In the genomic region with DNA sequence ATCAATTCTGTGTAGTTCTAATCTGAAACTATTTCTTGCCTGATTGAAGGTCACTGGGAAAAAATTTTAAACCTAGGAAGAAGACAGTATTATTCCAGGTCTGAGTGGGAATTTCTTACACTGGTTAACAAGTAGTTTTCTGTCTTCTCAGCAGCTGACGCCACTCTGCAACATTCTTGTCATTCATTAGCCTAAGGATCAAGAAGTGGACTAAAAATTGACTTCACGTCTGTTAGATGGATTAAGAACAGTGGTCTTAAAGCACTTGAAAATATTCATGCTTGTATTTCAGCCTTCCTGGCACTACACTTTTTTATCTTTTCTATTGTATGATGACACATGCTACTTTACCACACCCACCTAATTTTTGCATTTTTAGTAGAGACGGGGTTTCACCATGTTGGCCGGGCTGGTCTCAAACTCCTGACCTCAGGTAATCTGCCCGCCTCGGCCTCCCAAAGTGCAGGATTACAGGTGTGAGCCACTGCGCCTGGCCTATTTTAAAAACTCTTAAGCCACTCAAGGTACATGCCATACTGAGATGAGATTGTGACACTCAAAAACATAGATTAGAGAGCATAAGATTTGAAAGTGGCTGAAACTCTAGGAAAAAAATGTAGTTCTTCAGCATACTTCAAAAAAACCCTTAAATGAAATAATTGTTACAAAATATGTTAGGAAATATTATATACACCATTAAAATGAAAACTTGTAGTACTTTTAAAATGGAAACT, we compare ENCODE assay signal across 13 cellular contexts. TPM values are rescaled to one million over a fixed set of nuclear protein-coding genes. Genes with fewer than 3 reads are reported as not detected.
DNase-seq lines count a peak whose midpoint lies in the region; ATAC-seq and TF ChIP-seq lines count a peak whose summit lies in the region.
"Had no signal": no experiment of that assay in that cellular context is flagged by ENCODE, and none has a peak within 500 bp of the region (broad histone marks: within the 10 kb centered on the region; RNA-seq: fewer than 3 reads in every experiment).

No MANE protein-coding gene starts in this region.

- POLR2A ChIA-PET in WTC11 (lab: Charles Lee) = interaction anchor here (2.1 kb wide), 1 partner anchor 8 kb away, joined by 12 read pairs; a partner anchor contains a TSS

- in situ Hi-C loops in ACHN (cut with HindIII; ENCODE audit: low pct_ligation_motif_present, low pct_unique_long_range_greater_than_20kb, low sequenced_read_pairs) = no loop called here

- H3K27me3 ChIP-seq in hepatocyte = no peaks in the 10 kb centered on the region
- H3K27me3 ChIP-seq: gastroesophageal sphincter, MG63 had no signal

- intact Hi-C loops in activated naive CD4-positive, alpha-beta T cell treated with anti-CD3 and anti-CD28 coated beads for 36 hours (cut with micrococcal nuclease) = loop anchor here (1.0 kb wide), 1 partner anchor 9 kb away; a partner anchor contains a TSS

- H2AFZ ChIP-seq in hepatocyte = no peak overlapping the region
- H2AFZ ChIP-seq: PC-9 had no signal

- no peaks in the 10 kb centered on the region for H3K9me3 Mint-ChIP-seq in activated naive CD4-positive, alpha-beta T cell treated with anti-CD3 and anti-CD28 coated beads for 36 hours
- no peaks in the 10 kb centered on the region for H3K9me3 Mint-ChIP-seq in activated naive CD4-positive, alpha-beta T cell treated with anti-CD3 and anti-CD28 coated beads, Interleukin-2, amount 10 ng/mL, durations not matched to agents 7 days and 5 days
- H3K9me3 Mint-ChIP-seq in WTC11 = no peaks in the 10 kb centered on the region
- H3K9me3 Mint-ChIP-seq in stimulated activated naive B cell treated with anti-CD40 and anti-IgM and Interleukin-4, amounts not matched to agents 10 μg/mL and 1 μg/mL and 100 μg/mL, for 72 hours = no peaks in the 10 kb centered on the region

- H3K79me2 ChIP-seq in hepatocyte = peaks cover 100% of the 10 kb centered on the region

- 63% methylated on average over 7 of the region's 7 CpGs for WGBS in hepatocyte (ENCODE audit: low lambda C conversion rate, missing lambda C conversion rate)

- peaks cover 89% of the 10 kb centered on the region for H3K4me1 Mint-ChIP-seq in activated naive CD4-positive, alpha-beta T cell treated with anti-CD3 and anti-CD28 coated beads for 36 hours (ENCODE audit: low read depth)
- peaks cover 87% of the 10 kb centered on the region for H3K4me1 Mint-ChIP-seq in activated naive CD4-positive, alpha-beta T cell treated with anti-CD3 and anti-CD28 coated beads, Interleukin-2, amount 10 ng/mL, durations not matched to agents 7 days and 5 days
- H3K4me1 Mint-ChIP-seq in WTC11 = peaks cover 78% of the 10 kb centered on the region
- peaks cover 46 to 79% of the 10 kb centered on the region in 2 donors for H3K4me1 Mint-ChIP-seq in stimulated activated naive B cell treated with anti-CD40 and anti-IgM and Interleukin-4, amounts not matched to agents 10 μg/mL and 1 μg/mL and 100 μg/mL, for 72 hours

- H3K36me3 Mint-ChIP-seq in activated naive CD4-positive, alpha-beta T cell treated with anti-CD3 and anti-CD28 coated beads for 36 hours (ENCODE audit: low read depth) = peaks cover 16% of the 10 kb centered on the region
- H3K36me3 Mint-ChIP-seq in activated naive CD4-positive, alpha-beta T cell treated with anti-CD3 and anti-CD28 coated beads, Interleukin-2, amount 10 ng/mL, durations not matched to agents 7 days and 5 days = peaks cover 18% of the 10 kb centered on the region
- peaks cover 8% of the 10 kb centered on the region; the same call in 1 of the 2 replicates for H3K36me3 Mint-ChIP-seq in WTC11
- peaks cover 12 to 22% of the 10 kb centered on the region in 2 donors for H3K36me3 Mint-ChIP-seq in stimulated activated naive B cell treated with anti-CD40 and anti-IgM and Interleukin-4, amounts not matched to agents 10 μg/mL and 1 μg/mL and 100 μg/mL, for 72 hours

- H3K4me1 ChIP-seq in hepatocyte (ENCODE audit: insufficient read depth) = peaks cover 43% of the 10 kb centered on the region

- H3K4me3 ChIP-seq in hepatocyte (no peak overlapping the region), coronary artery (no peak overlapping the region)
- H3K4me3 ChIP-seq: gastroesophageal sphincter, MG63, PC-9 had no signal

- H3K4me3 Mint-ChIP-seq in activated naive CD4-positive, alpha-beta T cell treated with anti-CD3 and anti-CD28 coated beads for 36 hours = no peak overlapping the region
- H3K4me3 Mint-ChIP-seq in activated naive CD4-positive, alpha-beta T cell treated with anti-CD3 and anti-CD28 coated beads, Interleukin-2, amount 10 ng/mL, durations not matched to agents 7 days and 5 days = no peak overlapping the region
- peak overlapping the region; percentile 23; the same call in 1 of the 2 replicates for H3K4me3 Mint-ChIP-seq in WTC11
- peak overlapping the region in 1 of 2 donors; percentile 6 for H3K4me3 Mint-ChIP-seq in stimulated activated naive B cell treated with anti-CD40 and anti-IgM and Interleukin-4, amounts not matched to agents 10 μg/mL and 1 μg/mL and 100 μg/mL, for 72 hours

- ATAC-seq in WTC11 = no peak
- no peak for ATAC-seq in stimulated activated naive B cell treated with anti-CD40 and anti-IgM and Interleukin-4, amounts not matched to agents 10 μg/mL and 1 μg/mL and 100 μg/mL, for 72 hours (replicated peaks)
- ATAC-seq: gastroesophageal sphincter had no signal

- H3K27ac Mint-ChIP-seq in activated naive CD4-positive, alpha-beta T cell treated with anti-CD3 and anti-CD28 coated beads for 36 hours = peak overlapping the region; percentile 76
- H3K27ac Mint-ChIP-seq in activated naive CD4-positive, alpha-beta T cell treated with anti-CD3 and anti-CD28 coated beads, Interleukin-2, amount 10 ng/mL, durations not matched to agents 7 days and 5 days = no peak overlapping the region
- peak overlapping the region; percentile 82 for H3K27ac Mint-ChIP-seq in WTC11
- H3K27ac Mint-ChIP-seq in stimulated activated naive B cell treated with anti-CD40 and anti-IgM and Interleukin-4, amounts not matched to agents 10 μg/mL and 1 μg/mL and 100 μg/mL, for 72 hours = peak overlapping the region; percentile 80

- H3K9me3 ChIP-seq in hepatocyte (ENCODE audit: low read depth) = no peaks in the 10 kb centered on the region
- H3K9me3 ChIP-seq: gastroesophageal sphincter, MG63 had no signal

- no peak for DNase-seq in activated naive CD4-positive, alpha-beta T cell treated with anti-CD3 and anti-CD28 coated beads for 36 hours
- DNase-seq in activated naive CD4-positive, alpha-beta T cell treated with anti-CD3 and anti-CD28 coated beads, Interleukin-2, amount 10 ng/mL, durations not matched to agents 7 days and 5 days = no peak
- DNase-seq in WTC11 (ENCODE audit: low spot score) (no peak), hepatocyte (ENCODE audit: low spot score) (no peak), cerebellum (ENCODE audit: low spot score) (no peak), ACHN (no peak), coronary artery (ENCODE audit: low spot score) (no peak)
- DNase-seq in stimulated activated naive B cell treated with anti-CD40 and anti-IgM and Interleukin-4, amounts not matched to agents 10 μg/mL and 1 μg/mL and 100 μg/mL, for 72 hours = no peak
- DNase-seq: activated gamma-delta T cell, MG63, NCI-H2107, PC-9 had no signal

- peak overlapping the region; percentile 14 for H3K27ac ChIP-seq in hepatocyte
- H3K27ac ChIP-seq in coronary artery = no peak overlapping the region
- H3K27ac ChIP-seq: PC-9 had no signal

- H3K4me2 ChIP-seq in hepatocyte = no peak overlapping the region
- H3K4me2 ChIP-seq: PC-9 had no signal

- no peak for TF ChIP-seq CTCF in WTC11 (IDR thresholded peaks at IDR 0.05)
- no peak for TF ChIP-seq CTCF in hepatocyte (IDR thresholded peaks at IDR 0.05; ENCODE audit: poor library complexity)
- TF ChIP-seq CTCF in coronary artery (IDR thresholded peaks at IDR 0.05) = no peak

- no peaks in the 10 kb centered on the region for H3K9me2 ChIP-seq in hepatocyte (replicated peaks; ENCODE audit: insufficient read depth)

- H4K20me1 ChIP-seq in hepatocyte (ENCODE audit: insufficient read depth, poor library complexity, severe bottlenecking) = peaks cover 100% of the 10 kb centered on the region

- no peaks in the 10 kb centered on the region for H3K36me3 ChIP-seq in hepatocyte (replicated peaks; ENCODE audit: insufficient read depth, low read depth)
- H3K36me3 ChIP-seq: gastroesophageal sphincter had no signal

- CTCF ChIA-PET in activated naive CD4-positive, alpha-beta T cell treated with anti-CD3 and anti-CD28 coated beads for 36 hours (lab: Charles Lee) = interaction anchor here (0.6 to 1.4 kb wide), 2 partner anchors 30 to 754 kb away, joined by 3 to 4 read pairs; no protein-coding TSS in a partner anchor
- CTCF ChIA-PET in activated naive CD4-positive, alpha-beta T cell treated with anti-CD3 and anti-CD28 coated beads, Interleukin-2, amount 10 ng/mL, durations not matched to agents 7 days and 5 days (lab: Charles Lee) = no interaction called here
- CTCF ChIA-PET in WTC11 (lab: Charles Lee) = interaction anchor here (1.1 to 1.4 kb wide), 2 partner anchors 35 to 40 kb away, joined by 3 read pairs; a partner anchor contains a TSS

- no peaks in the 10 kb centered on the region for H3K27me3 Mint-ChIP-seq in activated naive CD4-positive, alpha-beta T cell treated with anti-CD3 and anti-CD28 coated beads for 36 hours (ENCODE audit: low read depth)
- H3K27me3 Mint-ChIP-seq in activated naive CD4-positive, alpha-beta T cell treated with anti-CD3 and anti-CD28 coated beads, Interleukin-2, amount 10 ng/mL, durations not matched to agents 7 days and 5 days = no peaks in the 10 kb centered on the region
- H3K27me3 Mint-ChIP-seq in WTC11 (ENCODE audit: low read depth) = no peaks in the 10 kb centered on the region
- H3K27me3 Mint-ChIP-seq in stimulated activated naive B cell treated with anti-CD40 and anti-IgM and Interleukin-4, amounts not matched to agents 10 μg/mL and 1 μg/mL and 100 μg/mL, for 72 hours = no peaks in the 10 kb centered on the region

RNA-seq across cellular contexts. Expression of a gene that starts 8.4 kb away (rescaled TPM):
- 100 to 1,000 TPM; 137 to 164 TPM for total RNA-seq in activated naive CD4-positive, alpha-beta T cell treated with anti-CD3 and anti-CD28 coated beads for 36 hours
- total RNA-seq in WTC11 (2021) = 228 to 290 TPM (median 233 TPM) in 3 replicates
- 346 and 355 TPM in 2 replicates for total RNA-seq in hepatocyte
- polyA plus RNA-seq in hepatocyte = 176 and 183 TPM in 2 replicates
- total RNA-seq in cerebellum = 477 TPM

RNA-seq across cellular contexts. Expression of a gene that starts 39.7 kb away (rescaled TPM):
- total RNA-seq in activated naive CD4-positive, alpha-beta T cell treated with anti-CD3 and anti-CD28 coated beads for 36 hours = 10 to 100 TPM; 68.8 to 74.3 TPM
- total RNA-seq in WTC11 (2021) (122 to 126 TPM (median 126 TPM) in 3 replicates), hepatocyte (62.1 and 65.3 TPM in 2 replicates), cerebellum (78.7 TPM)
- polyA plus RNA-seq in hepatocyte = 77.5 and 86.3 TPM in 2 replicates
